In genomic region chr3:157257101-157257500, GRCh38 we compare ENCODE assay signal across 23 cellular contexts.
"Had no signal": no experiment of that assay in that cellular context is flagged by ENCODE, and none has a peak within 500 bp of the region (broad histone marks: within the 10 kb centered on the region; RNA-seq: fewer than 3 reads in every experiment).

No MANE protein-coding gene starts in this region.

- H3K27ac Mint-ChIP-seq: activated naive CD8-positive, alpha-beta T cell treated with anti-CD3 and anti-CD28 coated beads for 36 hours; memory B cell; T-helper 1 cell treated with Interleukin-12 subunit alpha and Interleukin-12 subunit beta and Interleukin-4 antibody, amounts not matched to agents 30 μg/mL and 1 μg/mL, for 36 hours; WTC11 had no signal

- ATAC-seq: body of pancreas; left colon; psoas muscle; right cardiac atrium; stimulated activated naive CD8-positive, alpha-beta T cell treated with anti-CD3 and anti-CD28 coated beads, Interleukin-15, Interleukin-2, amounts not matched to agents 100 U/mL and 50 U/mL, for 24 hours; WTC11 had no signal

- H3K4me3 Mint-ChIP-seq: activated naive CD8-positive, alpha-beta T cell treated with anti-CD3 and anti-CD28 coated beads for 36 hours; memory B cell; nephron; T-helper 1 cell treated with Interleukin-12 subunit alpha and Interleukin-12 subunit beta and Interleukin-4 antibody, amounts not matched to agents 30 μg/mL and 1 μg/mL, for 36 hours; WTC11 had no signal

- H3K27me3 ChIP-seq: body of pancreas, cardiac muscle cell, neutrophil, pancreas, tibial artery had no signal

- H3K27me3 Mint-ChIP-seq: activated naive CD8-positive, alpha-beta T cell treated with anti-CD3 and anti-CD28 coated beads for 36 hours; memory B cell had no signal

- DNase-seq: activated CD4-positive, alpha-beta T cell treated with anti-CD3 and anti-CD28 coated beads, Interleukin-2, amount 50 U/mL, for 4 hours; activated CD8-positive, alpha-beta memory T cell treated with anti-CD3 and anti-CD28 coated beads, Interleukin-2, amount 50 U/mL, for 48 hours; activated naive CD4-positive, alpha-beta T cell treated with Interleukin-2 at 50 U/mL for 16 hours; activated naive CD8-positive, alpha-beta T cell treated with anti-CD3 and anti-CD28 coated beads for 36 hours; activated T-cell treated with anti-CD3 and anti-CD28 coated beads, Interleukin-2, amount 50 U/mL, for 48 hours; amniotic stem cell; body of pancreas; effector CD4-positive, alpha-beta T cell; left colon; pancreas; psoas muscle; right cardiac atrium; stimulated activated CD4-positive, alpha-beta T cell treated with anti-CD3 and anti-CD28 coated beads, Interleukin-12 subunit alpha, Interleukin-12 subunit beta, amount 100 ng/mL, for 4 hours; stimulated activated CD4-positive, alpha-beta T cell treated with anti-CD3 and anti-CD28 coated beads, Interleukin-4, amount 100 ng/mL, for 4 hours; stimulated activated naive CD8-positive, alpha-beta T cell treated with anti-CD3 and anti-CD28 coated beads, Interleukin-15, Interleukin-2, amounts not matched to agents 100 U/mL and 50 U/mL, for 24 hours; T1000; tibial artery had no signal

- H3K4me1 Mint-ChIP-seq: activated naive CD8-positive, alpha-beta T cell treated with anti-CD3 and anti-CD28 coated beads for 36 hours; nephron had no signal

- H3K9me3 ChIP-seq: body of pancreas, neutrophil, pancreas, psoas muscle, tibial artery had no signal

- H3K4me1 ChIP-seq: body of pancreas, psoas muscle had no signal

- H3K36me3 Mint-ChIP-seq: WTC11 had no signal

- H3K36me3 ChIP-seq: cardiac muscle cell, neutrophil, pancreas, tibial artery had no signal

- H3K4me3 ChIP-seq: body of pancreas, cardiac muscle cell, pancreas, psoas muscle, tibial artery had no signal

- H3K27ac ChIP-seq: cardiac muscle cell, neutrophil, pancreas, psoas muscle, tibial artery had no signal

- H3K9me3 Mint-ChIP-seq: activated naive CD8-positive, alpha-beta T cell treated with anti-CD3 and anti-CD28 coated beads for 36 hours; memory B cell; nephron; T-helper 1 cell treated with Interleukin-12 subunit alpha and Interleukin-12 subunit beta and Interleukin-4 antibody, amounts not matched to agents 30 μg/mL and 1 μg/mL, for 36 hours; WTC11 had no signal
